Comparison of ENCODE assay signal across 16 cellular contexts in the genomic region with DNA sequence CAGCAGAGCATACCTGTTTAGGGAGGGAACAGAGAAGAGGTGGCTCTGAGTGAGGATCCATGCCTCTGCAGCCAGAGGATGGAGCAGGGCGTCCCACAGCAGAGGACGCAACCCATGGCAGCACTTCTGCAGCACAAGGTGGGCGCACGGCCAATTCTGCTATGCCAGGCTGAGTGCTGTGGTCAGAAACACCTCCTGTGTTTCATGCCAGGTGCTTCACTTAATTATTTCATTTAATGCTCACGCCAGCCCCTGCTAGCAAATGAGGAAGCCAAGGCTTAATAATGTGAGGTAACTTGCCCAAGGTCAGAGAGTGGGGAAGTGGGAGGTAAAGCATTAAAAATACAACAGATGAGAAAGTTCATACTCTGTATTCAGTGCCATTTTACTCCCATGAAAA.
A peak's percentile ranks its signal among the peaks of the same experiment; 100 is the strongest.
DNase-seq lines count a peak whose midpoint lies in the region; ATAC-seq and TF ChIP-seq lines count a peak whose summit lies in the region.
"Had no signal": no experiment of that assay in that cellular context is flagged by ENCODE, and none has a peak within 500 bp of the region (broad histone marks: within the 10 kb centered on the region; RNA-seq: fewer than 3 reads in every experiment).

No MANE protein-coding gene starts in this region.

- no peak overlapping the region for H4K8ac ChIP-seq in H9 (replicated peaks; ENCODE audit: insufficient read length, low read depth, low read length)

- no peak overlapping the region for H2BK5ac ChIP-seq in H9 (ENCODE audit: insufficient read length, low read length)

- no peaks in the 10 kb centered on the region for H3K23me2 ChIP-seq in H9 (ENCODE audit: insufficient read length, low read depth, low read length, poor library complexity, severe bottlenecking)

- no peak overlapping the region for H3K23ac ChIP-seq in H9 (ENCODE audit: insufficient read length, low read depth, low read length)

- no peak overlapping the region for H3K4me2 ChIP-seq in H9 (ENCODE audit: insufficient read depth, insufficient read length, low read length)

- TF ChIP-seq POLR2A in gastroesophageal sphincter (IDR thresholded peaks at IDR 0.05) = no peak
- no peak for TF ChIP-seq POLR2A in Peyer's patch (IDR thresholded peaks at IDR 0.05)

- DNase-seq in H9 (no peak), NCI-H510A (lab: John Stamatoyannopoulos, UW) (peak; percentile 39), left ventricle myocardium inferior (peak; percentile 76), sciatic nerve (ENCODE audit: low spot score) (no peak), SHP77 treated with DMSO at 0.1 percent for 48 hours (lab: John Stamatoyannopoulos, UW) (no peak), Peyer's patch (no peak)
- DNase-seq: colonic mucosa; DND-41; GM23248; KBM-7; mesendoderm; NCI-H187; stimulated activated CD4-positive, alpha-beta T cell treated with anti-CD3 and anti-CD28 coated beads, Interleukin-2, amount 100 ng/mL, for 48 hours had no signal

- H2BK15ac ChIP-seq in H9 (ENCODE audit: low read depth, low read length) = no peak overlapping the region

- H3K27ac ChIP-seq in H9 (ENCODE audit: insufficient read length, low read depth, low read length) (no peak overlapping the region), left ventricle myocardium inferior (replicated peaks) (peak overlapping the region; percentile 79), gastroesophageal sphincter (peak overlapping the region in 1 of 4 donors; percentile 37), Peyer's patch (no peak overlapping the region)
- H3K27ac ChIP-seq: colonic mucosa, GM23248 had no signal

- peak overlapping the region in 2 of 3 experiments; percentile 12 to 84; a peak in 2 of 7 replicates for H3K27ac Mint-ChIP-seq in H9

- H3K56ac ChIP-seq in H9 (ENCODE audit: insufficient read length, low read depth, low read length) = no peak overlapping the region

- H2BK120ac ChIP-seq in H9 (ENCODE audit: low read depth, low read length, poor library complexity, severe bottlenecking) = no peak overlapping the region

- no peak overlapping the region for H3K4me3 ChIP-seq in left ventricle myocardium inferior
- H3K4me3 ChIP-seq in gastroesophageal sphincter = no peak overlapping the region
- H3K4me3 ChIP-seq in Peyer's patch = no peak overlapping the region
- H3K4me3 ChIP-seq: colonic mucosa, GM23248, prostate gland had no signal

- no peak overlapping the region for H2AFZ ChIP-seq in H9 (ENCODE audit: low read length)
- H2AFZ ChIP-seq: GM23248 had no signal

- no CpG with 5 or more reads among the region's 5 CpGs for WGBS in H9 (ENCODE audit: extremely low coverage, insufficient read length, low lambda C conversion rate)
- WGBS in gastroesophageal sphincter (ENCODE audit: low coverage in 1 of 2), 2 donors = 70 to 87% methylated on average over 3 to 4 of the region's 5 CpGs

- no peak for TF ChIP-seq CTCF in H9 (conservative IDR thresholded peaks at IDR 0.05)
- TF ChIP-seq CTCF in left ventricle myocardium inferior (IDR thresholded peaks at IDR 0.05; ENCODE audit: borderline replicate concordance) = no peak
- TF ChIP-seq CTCF in gastroesophageal sphincter (IDR thresholded peaks at IDR 0.05) = no peak
- TF ChIP-seq CTCF in Peyer's patch (IDR thresholded peaks at IDR 0.05) = no peak

- peak; percentile 20 for ATAC-seq in sciatic nerve
- no peak for ATAC-seq in GM18867 (IDR thresholded peaks at IDR 0.05; ENCODE audit: unreplicated experiment)
- no peak for ATAC-seq in gastroesophageal sphincter

- no peak overlapping the region for H3K4me3 Mint-ChIP-seq in H9

- H3K4ac ChIP-seq in H9 (ENCODE audit: low read depth, low read length) = no peak overlapping the region

- no peaks in the 10 kb centered on the region for H3K9me3 Mint-ChIP-seq in H9

- no peak for TF ChIP-seq EP300 in gastroesophageal sphincter (IDR thresholded peaks at IDR 0.05)

- peaks cover 38 to 50% of the 10 kb centered on the region in 2 experiments for H3K4me1 Mint-ChIP-seq in H9

- intact Hi-C loops in left ventricle myocardium inferior (cut with micrococcal nuclease) = loop anchor here (10.0 kb wide), 1 partner anchor 58 kb away; no protein-coding TSS in a partner anchor
- intact Hi-C loops in sciatic nerve (cut with DNase I) = no loop called here

- no peaks in the 10 kb centered on the region for H3K79me2 ChIP-seq in H9 (ENCODE audit: insufficient read depth, low read length)

- H3K4me1 ChIP-seq in H9 (ENCODE audit: insufficient read depth, low read length) (peaks cover 5% of the 10 kb centered on the region), left ventricle myocardium inferior (peaks cover 35% of the 10 kb centered on the region), gastroesophageal sphincter (peaks cover 0 to 4% (median 0%) of the 10 kb centered on the region in 3 donors), Peyer's patch (no peaks in the 10 kb centered on the region)
- H3K4me1 ChIP-seq: prostate gland had no signal

- H3K18ac ChIP-seq in H9 (ENCODE audit: insufficient read length, low read depth, low read length) = no peak overlapping the region

- H2AK5ac ChIP-seq in H9 (ENCODE audit: insufficient read length, low read length) = no peak overlapping the region

- no peaks in the 10 kb centered on the region for H4K20me1 ChIP-seq in H9 (ENCODE audit: control insufficient read depth, insufficient read depth, insufficient read length)

- H4K91ac ChIP-seq in H9 (ENCODE audit: insufficient read length, low read depth, low read length) = no peak overlapping the region

- no peaks in the 10 kb centered on the region for H3K79me1 ChIP-seq in H9 (ENCODE audit: insufficient read depth, low read depth, low read length, poor library complexity, severe bottlenecking)

- H3K27me3 Mint-ChIP-seq in H9 (ENCODE audit: low read depth) = no peaks in the 10 kb centered on the region

- H3K36me3 ChIP-seq in left ventricle myocardium inferior = peaks cover 64% of the 10 kb centered on the region
- peaks cover 0 to 77% of the 10 kb centered on the region in 2 donors for H3K36me3 ChIP-seq in gastroesophageal sphincter
- peaks cover 0 to 75% (median 0%) of the 10 kb centered on the region in 3 donors for H3K36me3 ChIP-seq in Peyer's patch
- H3K36me3 ChIP-seq: prostate gland had no signal

- H3T11ph ChIP-seq in H9 (ENCODE audit: low read length) = no peak overlapping the region

- H3K9me3 ChIP-seq in H9 (ENCODE audit: control insufficient read depth, low read depth, low read length) (no peaks in the 10 kb centered on the region), left ventricle myocardium inferior (replicated peaks) (no peaks in the 10 kb centered on the region), gastroesophageal sphincter (no peaks in the 10 kb centered on the region), Peyer's patch (no peaks in the 10 kb centered on the region)
- H3K9me3 ChIP-seq: colonic mucosa, prostate gland had no signal

- H3K36me3 Mint-ChIP-seq in H9 (ENCODE audit: insufficient read depth in 1 of 3, low read depth in 3 of 3) = peaks cover 32 to 77% (median 68%) of the 10 kb centered on the region in 3 experiments; a peak in 6 of 7 replicates

- no peak overlapping the region for H2BK20ac ChIP-seq in H9 (ENCODE audit: low read depth, low read length, poor library complexity, severe bottlenecking)

- H2BK12ac ChIP-seq in H9 (ENCODE audit: insufficient read length, low read depth, low read length) = no peak overlapping the region

- H3K14ac ChIP-seq in H9 (ENCODE audit: insufficient read depth, low read length) = no peak overlapping the region

- no peak overlapping the region for H3K9ac ChIP-seq in H9 (ENCODE audit: extremely low read depth, insufficient read length, low read length)
- H3K9ac ChIP-seq: GM23248 had no signal

- H3K27me3 ChIP-seq in H9 (ENCODE audit: insufficient read depth, low read length) (no peaks in the 10 kb centered on the region), left ventricle myocardium inferior (ENCODE audit: low read depth) (no peaks in the 10 kb centered on the region), gastroesophageal sphincter (no peaks in the 10 kb centered on the region), Peyer's patch (no peaks in the 10 kb centered on the region)
- H3K27me3 ChIP-seq: colonic mucosa had no signal

- H4K5ac ChIP-seq in H9 (ENCODE audit: insufficient read length, low read depth, low read length) = no peak overlapping the region

Comparison
In these comparisons a context has a peak if more than half of its experiments do, and no peak if none do; other contexts are left out.
1. DNase-seq: peak in NCI-H510A (single experiment) and left ventricle myocardium inferior (single experiment); none in H9 (single experiment), sciatic nerve (single experiment), SHP77 treated with DMSO at 0.1 percent for 48 hours (single experiment) and Peyer's patch (0 of 3).